8 cellular contexts compared by ENCODE assay signal in genomic region chr20:62064788-62065668, GRCh38.
DNase-seq lines count a peak whose midpoint lies in the region; ATAC-seq and TF ChIP-seq lines count a peak whose summit lies in the region.

No MANE protein-coding gene starts in this region.

- H3K9me3 ChIP-seq in neutrophil: no peaks in the 10 kb centered on the region

- peak; percentile 35 for DNase-seq in stimulated activated CD4-positive, alpha-beta T cell treated with anti-CD3 and anti-CD28 coated beads, Interleukin-15, amount 100 ng/mL, for 24 hours
- DNase-seq in stimulated activated CD4-positive, alpha-beta T cell treated with anti-CD3 and anti-CD28 coated beads, Interleukin-4, amount 100 ng/mL, for 24 hours: no peak
- DNase-seq in OCI-M1 (lab: John Stamatoyannopoulos, UW): peak; percentile 6
- no peak for DNase-seq in epithelial cell of prostate (ENCODE audit: low read depth, low spot score)
- DNase-seq in NCI-H526 treated with DMSO at 0.1 percent for 48 hours (lab: John Stamatoyannopoulos, UW): no peak
- no peak for DNase-seq in NCI-H2081 treated with DMSO at 0.1 percent for 48 hours (lab: John Stamatoyannopoulos, UW)

- H3K4me3 ChIP-seq in neutrophil (ENCODE audit: low read depth in 1 of 2, low read length in 1 of 2): peak overlapping the region; percentile 57 to 62

- H3K4me1 ChIP-seq in neutrophil (ENCODE audit: control insufficient read depth in 1 of 2, insufficient read depth in 1 of 2, low read depth in 1 of 2, low read length in 1 of 2): peaks cover 30 to 33% of the 10 kb centered on the region in 2 experiments

- peak; percentile 33 for ATAC-seq in HG02642 (IDR thresholded peaks at IDR 0.05; ENCODE audit: poor library complexity, unreplicated experiment)

- peaks cover 31% of the 10 kb centered on the region for H3K27me3 ChIP-seq in neutrophil

- H3K27ac ChIP-seq in epithelial cell of prostate: peak overlapping the region; percentile 24
- peak overlapping the region; percentile 72 for H3K27ac ChIP-seq in neutrophil

- no peak for TF ChIP-seq CTCF in neutrophil (IDR thresholded peaks at IDR 0.05)

- H3K36me3 ChIP-seq in neutrophil: peaks cover 13% of the 10 kb centered on the region

Comparison
In these comparisons a context has a peak if more than half of its experiments do, and no peak if none do; other contexts are left out.
1. DNase-seq: peak in stimulated activated CD4-positive, alpha-beta T cell treated with anti-CD3 and anti-CD28 coated beads, Interleukin-15, amount 100 ng/mL, for 24 hours (single experiment) and OCI-M1 (single experiment); none in stimulated activated CD4-positive, alpha-beta T cell treated with anti-CD3 and anti-CD28 coated beads, Interleukin-4, amount 100 ng/mL, for 24 hours (single experiment), epithelial cell of prostate (single experiment), NCI-H526 treated with DMSO at 0.1 percent for 48 hours (single experiment) and NCI-H2081 treated with DMSO at 0.1 percent for 48 hours (single experiment).